In the genomic region with DNA sequence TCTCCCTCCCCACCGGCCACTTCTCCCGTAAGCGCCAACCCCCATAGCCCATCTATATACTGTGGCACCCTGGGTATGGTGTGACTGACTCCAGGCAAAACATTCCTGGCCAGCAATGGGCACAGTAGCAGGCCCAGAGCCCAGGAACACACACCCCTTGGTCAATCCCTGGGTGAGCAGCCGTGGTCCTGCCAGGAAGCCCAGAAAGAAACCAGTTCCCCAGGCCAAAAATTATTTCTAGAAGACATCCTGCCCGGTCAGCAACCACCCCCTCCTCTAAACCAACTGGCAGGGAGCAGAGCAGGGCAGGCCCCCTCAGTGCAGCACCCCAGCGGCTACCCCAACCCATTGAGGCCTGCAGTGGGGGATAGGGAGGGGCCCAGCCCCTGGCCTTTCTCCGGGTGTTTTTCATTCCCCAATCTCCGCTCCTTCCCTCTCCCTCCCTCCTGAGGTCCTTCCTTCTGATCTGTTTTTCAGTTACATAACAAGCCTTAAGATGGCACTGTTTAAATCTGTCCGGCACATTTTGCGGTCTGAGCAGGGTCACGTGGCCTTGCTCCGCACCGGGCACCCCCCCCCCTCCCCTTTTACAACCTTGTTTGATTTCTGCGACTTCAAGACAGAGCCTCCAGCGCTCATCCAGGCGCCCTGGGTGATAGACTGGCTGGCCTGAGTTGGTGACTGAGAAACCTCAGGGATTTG, we compare ENCODE assay signal across 8 cellular contexts. TPM values are rescaled to one million over a fixed set of nuclear protein-coding genes. Genes with fewer than 3 reads are reported as not detected.
DNase-seq lines count a peak whose midpoint lies in the region; ATAC-seq and TF ChIP-seq lines count a peak whose summit lies in the region.

No MANE protein-coding gene starts in this region.

- TF ChIP-seq CTCF in Caco-2 (IDR thresholded peaks at IDR 0.05; ENCODE audit: insufficient read depth in 1 of 2, low read depth in 1 of 2, low read length in 1 of 2, severe bottlenecking in 1 of 2, unreplicated experiment in 1 of 2) (peak; percentile 29 to 35), esophagus muscularis mucosa (IDR thresholded peaks at IDR 0.05) (peak in 1 of 3 experiments; percentile 14)

- TF ChIP-seq POLR2A in esophagus muscularis mucosa (IDR thresholded peaks at IDR 0.05; ENCODE audit: low read depth), result no peak

- no TSS peak for BruUV-seq in Caco-2 (replicated peaks; lab: Mats Ljungman, UMichigan)

- H3K27ac ChIP-seq in esophagus muscularis mucosa (replicated peaks in 1 of 4) (peak overlapping the region in 2 of 4 donors; percentile 61 to 65), SJCRH30 (no peak overlapping the region)

- DNase-seq in Caco-2 (peak; percentile 65 to 71), HT-29 (ENCODE audit: low spot score) (peak; percentile 71), SW480 (ENCODE audit: low spot score) (peak; percentile 55), esophagus muscularis mucosa (ENCODE audit: extremely low spot score) (no peak), SJCRH30 (no peak)
- no peak for DNase-seq in stimulated activated effector memory CD8-positive, alpha-beta T cell treated with anti-CD3 and anti-CD28 coated beads, Interleukin-12 subunit alpha, Interleukin-12 subunit beta, amount 100 ng/mL, for 72 hours (ENCODE audit: low spot score in 2 of 2)

- H3K36me3 ChIP-seq in Caco-2 (ENCODE audit: control insufficient read depth, insufficient read depth, low read length), result no peaks in the 10 kb centered on the region
- H3K36me3 ChIP-seq in esophagus muscularis mucosa, result peaks cover 0 to 11% (median 3%) of the 10 kb centered on the region in 4 donors
- H3K36me3 ChIP-seq in SJCRH30, result no peaks in the 10 kb centered on the region

- no peak for TF ChIP-seq EP300 in esophagus muscularis mucosa (IDR thresholded peaks at IDR 0.05)

- H3K27me3 ChIP-seq in Caco-2 (replicated peaks; ENCODE audit: control insufficient read depth, insufficient read depth, low read length) (peaks cover 6% of the 10 kb centered on the region), esophagus muscularis mucosa (peaks cover 22 to 100% (median 35%) of the 10 kb centered on the region in 4 donors), SJCRH30 (peaks cover 27% of the 10 kb centered on the region)

- no peak for ATAC-seq in stimulated activated effector memory CD8-positive, alpha-beta T cell treated with anti-CD3 and anti-CD28 coated beads, Interleukin-12 subunit alpha, Interleukin-12 subunit beta, amount 100 ng/mL, for 72 hours
- ATAC-seq in esophagus mucosa, result no peak
- no peak for ATAC-seq in GM21723 (IDR thresholded peaks at IDR 0.05; ENCODE audit: unreplicated experiment)

- H3K9me3 ChIP-seq in Caco-2 (no peaks in the 10 kb centered on the region), esophagus muscularis mucosa (no peaks in the 10 kb centered on the region), SJCRH30 (replicated peaks) (no peaks in the 10 kb centered on the region)

- CTCF ChIA-PET in Caco-2 (lab: Charles Lee), result interaction anchor here (0.9 to 1.1 kb wide), 2 partner anchors 47 to 103 kb away, joined by 3 to 4 read pairs; no protein-coding TSS in a partner anchor

- POLR2A ChIA-PET in Caco-2 (lab: Charles Lee), result no interaction called here

- no peaks in the 10 kb centered on the region for H3K36me3 Mint-ChIP-seq in Caco-2 (ENCODE audit: insufficient read depth, unreplicated experiment)
- no peaks in the 10 kb centered on the region for H3K36me3 Mint-ChIP-seq in stimulated activated effector memory CD8-positive, alpha-beta T cell treated with anti-CD3 and anti-CD28 coated beads, Interleukin-12 subunit alpha, Interleukin-12 subunit beta, amount 100 ng/mL, for 72 hours

- intact Hi-C loops in Caco-2 (cut with micrococcal nuclease; ENCODE audit: unreplicated experiment), result loop anchor here (2.0 to 5.0 kb wide), 2 partner anchors 103 to 176 kb away; no protein-coding TSS in a partner anchor
- intact Hi-C loops in esophagus muscularis mucosa (cut with DNase I), result loop anchor here (10.0 kb wide), 1 partner anchor 70 kb away; a partner anchor contains a TSS

- H3K4me3 ChIP-seq in Caco-2 (ENCODE audit: low read depth, low read length) (no peak overlapping the region), esophagus muscularis mucosa (peak overlapping the region; percentile 49 to 59 (median 52)), SJCRH30 (no peak overlapping the region)

- peak overlapping the region; percentile 74 for H3K4me3 Mint-ChIP-seq in Caco-2 (ENCODE audit: unreplicated experiment)
- peak overlapping the region; percentile 56 for H3K4me3 Mint-ChIP-seq in stimulated activated effector memory CD8-positive, alpha-beta T cell treated with anti-CD3 and anti-CD28 coated beads, Interleukin-12 subunit alpha, Interleukin-12 subunit beta, amount 100 ng/mL, for 72 hours

- H3K27ac Mint-ChIP-seq in Caco-2 (ENCODE audit: unreplicated experiment), result no peak overlapping the region
- H3K27ac Mint-ChIP-seq in stimulated activated effector memory CD8-positive, alpha-beta T cell treated with anti-CD3 and anti-CD28 coated beads, Interleukin-12 subunit alpha, Interleukin-12 subunit beta, amount 100 ng/mL, for 72 hours, result no peak overlapping the region

- H3K4me1 ChIP-seq in Caco-2 (peaks cover 23% of the 10 kb centered on the region), esophagus muscularis mucosa (peaks cover 42 to 55% (median 52%) of the 10 kb centered on the region in 4 donors), SJCRH30 (no peaks in the 10 kb centered on the region)

- H3K4me1 Mint-ChIP-seq in Caco-2 (ENCODE audit: low read depth, unreplicated experiment), result peaks cover 11% of the 10 kb centered on the region
- H3K4me1 Mint-ChIP-seq in stimulated activated effector memory CD8-positive, alpha-beta T cell treated with anti-CD3 and anti-CD28 coated beads, Interleukin-12 subunit alpha, Interleukin-12 subunit beta, amount 100 ng/mL, for 72 hours, result peaks cover 25% of the 10 kb centered on the region

- H3K27me3 Mint-ChIP-seq in Caco-2 (ENCODE audit: insufficient read depth, unreplicated experiment), result peaks cover 40% of the 10 kb centered on the region

- under 1% methylated on average over 11 of the region's 16 CpGs for WGBS in esophagus muscularis mucosa

- H3K9me3 Mint-ChIP-seq in Caco-2 (ENCODE audit: unreplicated experiment), result no peaks in the 10 kb centered on the region
- no peaks in the 10 kb centered on the region for H3K9me3 Mint-ChIP-seq in stimulated activated effector memory CD8-positive, alpha-beta T cell treated with anti-CD3 and anti-CD28 coated beads, Interleukin-12 subunit alpha, Interleukin-12 subunit beta, amount 100 ng/mL, for 72 hours

RNA-seq across cellular contexts. Expression of a gene that starts 2.0 kb away (rescaled TPM):
- 0.57 and 1.5 TPM in 2 replicates for total RNA-seq in Caco-2 (2022)
- total RNA-seq in HT-29 (2014; rRNA removed; shearing (Covaris generic)), result not detected in 2 replicates
- total RNA-seq in esophagus muscularis mucosa, result 1 to 10 TPM in 3 of 4 donors, under 1 TPM in 1; 0.42 to 5.5 (median 4.1) TPM
- not detected for total RNA-seq in esophagus mucosa
- not detected in 2 replicates for total RNA-seq in SJCRH30 (2014; rRNA removed; shearing (Covaris generic))

RNA-seq across cellular contexts. Expression of a gene that starts 59.4 kb away (rescaled TPM):
- total RNA-seq in Caco-2 (2022) (20.5 and 21.5 TPM in 2 replicates), esophagus muscularis mucosa (10 to 100 TPM in 3 of 4 donors, 1 to 10 TPM in 1; 9.1 to 14.7 (median 13.0) TPM), esophagus mucosa (12.9 TPM)
- 24.5 and 25.8 TPM in 2 replicates for total RNA-seq in HT-29 (2014; rRNA removed; shearing (Covaris generic))
- 6.6 and 10.4 TPM in 2 replicates for total RNA-seq in SJCRH30 (2014; rRNA removed; shearing (Covaris generic))

Comparison
In these comparisons a context has a peak if more than half of its experiments do, and no peak if none do; other contexts are left out.
1. DNase-seq: peak in Caco-2 (2 of 2), HT-29 (single experiment) and SW480 (single experiment); none in esophagus muscularis mucosa (single experiment), stimulated activated effector memory CD8-positive, alpha-beta T cell treated with anti-CD3 and anti-CD28 coated beads, Interleukin-12 subunit alpha, Interleukin-12 subunit beta, amount 100 ng/mL, for 72 hours (0 of 2) and SJCRH30 (0 of 2).
2. H3K4me3 ChIP-seq: peak in esophagus muscularis mucosa (4 of 4); none in Caco-2 (single experiment) and SJCRH30 (single experiment).